ENCODE assay signal across 18 cellular contexts in genomic region chr1:18197299-18197698, GRCh38.
"Had no signal": no experiment of that assay in that cellular context is flagged by ENCODE, and none has a peak within 500 bp of the region (broad histone marks: within the 10 kb centered on the region; RNA-seq: fewer than 3 reads in every experiment).

No MANE protein-coding gene starts in this region.

- H3K4me1 ChIP-seq: ascending aorta, esophagus muscularis mucosa, gastroesophageal sphincter, heart right ventricle, left ventricle myocardium inferior, prostate gland, right atrium auricular region, testis, upper lobe of left lung had no signal

- H3K4me3 Mint-ChIP-seq: activated T-cell treated with anti-CD3 and anti-CD28 coated beads, Interleukin-2, amount 50 U/mL, for 72 hours; stimulated activated naive CD8-positive, alpha-beta T cell treated with anti-CD3 and anti-CD28 coated beads, Interleukin-15, amount 100 ng/mL, for 72 hours had no signal

- H3K27ac Mint-ChIP-seq: activated T-cell treated with anti-CD3 and anti-CD28 coated beads, Interleukin-2, amount 50 U/mL, for 72 hours; stimulated activated naive CD8-positive, alpha-beta T cell treated with anti-CD3 and anti-CD28 coated beads, Interleukin-15, amount 100 ng/mL, for 72 hours had no signal

- H3K27ac ChIP-seq: ascending aorta, esophagus muscularis mucosa, gastroesophageal sphincter, heart right ventricle, left ventricle myocardium inferior, prostate gland, right atrium auricular region, testis, upper lobe of left lung had no signal

- H3K27me3 ChIP-seq: ascending aorta, right atrium auricular region, testis, upper lobe of left lung had no signal

- H3K36me3 ChIP-seq: ascending aorta, esophagus muscularis mucosa, gastroesophageal sphincter, heart right ventricle, left ventricle myocardium inferior, prostate gland, right atrium auricular region, upper lobe of left lung had no signal

- H3K4me1 Mint-ChIP-seq: stimulated activated naive CD8-positive, alpha-beta T cell treated with anti-CD3 and anti-CD28 coated beads, Interleukin-15, amount 100 ng/mL, for 72 hours had no signal

- H3K9me3 Mint-ChIP-seq: activated T-cell treated with anti-CD3 and anti-CD28 coated beads, Interleukin-2, amount 50 U/mL, for 72 hours; stimulated activated naive CD8-positive, alpha-beta T cell treated with anti-CD3 and anti-CD28 coated beads, Interleukin-15, amount 100 ng/mL, for 72 hours had no signal

- ATAC-seq: activated T-cell treated with anti-CD3 and anti-CD28 coated beads, Interleukin-2, amount 50 U/mL, for 72 hours; gastroesophageal sphincter; heart right ventricle; stimulated activated naive CD8-positive, alpha-beta T cell treated with anti-CD3 and anti-CD28 coated beads, Interleukin-15, amount 100 ng/mL, for 72 hours had no signal

- H3K9me3 ChIP-seq: ascending aorta, esophagus muscularis mucosa, gastroesophageal sphincter, heart right ventricle, left ventricle myocardium inferior, prostate gland, right atrium auricular region, testis, upper lobe of left lung had no signal

- H3K4me3 ChIP-seq: ascending aorta, esophagus muscularis mucosa, gastroesophageal sphincter, heart right ventricle, left ventricle myocardium inferior, prostate gland, right atrium auricular region, testis, upper lobe of left lung had no signal

- DNase-seq: activated CD4-positive, alpha-beta T cell treated with anti-CD3 and anti-CD28 coated beads for 1 hour; activated effector memory CD4-positive, alpha-beta T cell treated with anti-CD3 and anti-CD28 coated beads, Interleukin-2, amount 50 U/mL, for 16 hours; activated naive CD4-positive, alpha-beta T cell treated with anti-CD3 and anti-CD28 coated beads, Interleukin-2, amount 50 U/mL, for 16 hours; activated T-cell treated with anti-CD3 and anti-CD28 coated beads, Interleukin-2, amount 50 U/mL, for 72 hours; cerebellar nuclear complex; effector CD8-positive, alpha-beta T cell; heart right ventricle; kidney glomerular epithelial cell; left ventricle myocardium inferior; mammary epithelial cell; stimulated activated naive CD8-positive, alpha-beta T cell treated with anti-CD3 and anti-CD28 coated beads, Interleukin-15, amount 100 ng/mL, for 72 hours; upper lobe of left lung had no signal
